Comparison of ENCODE assay signal across 1 cellular context in the genomic region with DNA sequence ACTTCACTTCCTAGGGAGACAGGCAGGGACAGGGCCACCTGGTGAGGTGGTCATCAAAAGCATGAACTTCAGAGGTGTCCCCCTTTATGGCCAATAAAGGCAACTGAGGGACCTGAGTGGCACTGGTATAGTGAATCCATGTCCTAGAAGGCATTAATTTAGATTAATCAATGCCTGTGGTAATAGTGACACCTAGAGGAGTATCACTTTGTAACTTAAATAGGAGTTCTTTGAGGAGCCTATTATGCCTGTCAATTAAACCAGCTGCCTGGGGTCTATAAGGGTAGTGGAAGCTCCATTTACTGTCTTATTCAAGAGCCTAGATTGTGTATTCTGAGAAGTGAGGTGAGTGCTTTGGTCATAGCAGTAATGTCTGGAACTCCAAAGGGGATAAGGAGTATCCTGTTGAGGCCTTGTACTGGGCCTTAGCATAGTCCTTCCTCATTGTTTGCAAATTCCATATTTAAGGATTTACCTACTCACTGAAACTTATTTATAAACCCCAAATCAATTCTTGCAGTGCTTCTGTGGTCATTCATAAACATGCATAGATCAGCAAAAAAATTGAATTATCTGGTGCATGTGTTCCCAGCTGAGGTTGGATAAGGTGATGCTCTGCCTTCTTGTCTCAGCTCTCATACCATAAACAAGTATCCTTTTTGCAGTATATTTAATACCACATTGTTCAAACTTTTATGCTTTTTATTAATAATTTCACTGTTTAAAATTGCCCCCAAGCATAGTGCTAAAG.
TF ChIP-seq lines count a peak whose summit lies in the region.

No MANE protein-coding gene starts in this region.

TF ChIP-seq in liver, 16 proteins besides CTCF, POLR2A, EP300 and RAD21 (continued from another document):
- TF ChIP-seq GABPA (IDR thresholded peaks at IDR 0.05 in 1 of 2, conservative IDR thresholded peaks at IDR 0.05 in 1 of 2), result no peak
